Comparison of ENCODE assay signal across 9 cellular contexts in the genomic region with DNA sequence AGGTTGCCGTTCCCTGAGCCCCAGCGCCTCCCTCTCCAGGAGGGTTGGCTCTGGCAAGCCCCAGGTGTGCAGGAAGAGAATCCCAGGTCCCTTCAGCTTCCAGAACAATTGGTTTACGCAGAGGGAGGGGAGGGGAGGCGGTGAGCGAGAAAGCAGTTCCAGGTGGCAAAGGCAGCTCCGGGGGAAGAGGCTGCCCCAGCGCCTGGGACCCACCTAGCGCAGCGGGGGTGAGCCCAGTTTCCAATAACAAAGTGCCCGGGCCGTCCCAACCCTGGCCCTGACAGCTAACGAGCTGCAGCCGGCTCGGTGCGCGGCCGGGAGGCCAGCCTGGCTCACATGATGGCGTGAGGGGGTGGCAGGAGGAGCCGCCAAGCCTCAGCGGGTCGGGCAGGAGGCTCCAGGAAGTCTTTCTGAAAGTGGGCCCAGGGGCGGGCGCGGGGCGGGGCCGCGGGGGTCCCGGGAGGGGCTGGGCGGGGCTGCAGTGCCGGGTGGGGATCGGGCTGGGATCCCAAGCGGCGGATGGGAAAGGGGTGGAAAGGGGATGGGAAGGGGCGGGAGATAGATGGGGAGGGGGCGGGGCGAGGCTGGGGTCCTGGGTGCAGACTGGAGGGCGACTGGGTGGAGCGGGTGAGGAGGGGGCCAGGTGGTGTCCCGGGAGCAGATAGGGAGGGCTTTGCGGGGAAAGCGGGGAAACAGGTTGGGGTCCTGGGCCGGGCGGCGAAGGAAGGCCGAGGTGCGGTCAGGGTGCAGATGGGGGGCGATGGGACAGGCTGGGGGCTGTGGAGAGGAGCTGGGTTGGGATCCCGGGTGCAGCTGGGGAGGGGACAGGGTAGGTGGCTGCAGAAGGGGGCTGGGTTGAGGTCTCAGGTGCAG. TPM values are rescaled to one million over a fixed set of nuclear protein-coding genes. Genes with fewer than 3 reads are reported as not detected.
DNase-seq lines count a peak whose midpoint lies in the region; ATAC-seq, FAIRE-seq and TF ChIP-seq lines count a peak whose summit lies in the region.
"Had no signal": no experiment of that assay in that cellular context is flagged by ENCODE, and none has a peak within 500 bp of the region (broad histone marks: within the 10 kb centered on the region; RNA-seq: fewer than 3 reads in every experiment).

No MANE protein-coding gene starts in this region.

- FAIRE-seq in K562 (lab: Jason Lieb, UNC) = no peak

- no peaks in the 10 kb centered on the region; the same call in 1 of the 2 replicates for H4K20me1 ChIP-seq in K562 (replicated peaks; ENCODE audit: control insufficient read depth, insufficient read depth, low read length)

- H3K4me3 ChIP-seq in K562 = no peak overlapping the region
- peak overlapping the region; percentile 55 for H3K4me3 ChIP-seq in iPS-18c (ENCODE audit: insufficient read depth, low read depth, low read length)
- peak overlapping the region; percentile 44 for H3K4me3 ChIP-seq in retinal pigment epithelial cell (ENCODE audit: low read length)

- H3K4me2 ChIP-seq in K562 (ENCODE audit: insufficient read depth, low read length) = no peak overlapping the region

- peaks cover 87% of the 10 kb centered on the region for H3K79me2 ChIP-seq in K562 (ENCODE audit: control insufficient read depth, insufficient read depth, low read length)

- 92% methylated on average over 16 of the region's 48 CpGs for WGBS in K562 (ENCODE audit: insufficient coverage, low coverage, missing lambda C conversion rate)

- no peak overlapping the region; a peak in 1 of 4 replicates for H3K9ac ChIP-seq in K562 (ENCODE audit: insufficient read depth in 1 of 2, low read depth in 2 of 2, low read length in 2 of 2)

- TF ChIP-seq POLR2A in K562 (conservative IDR thresholded peaks at IDR 0.05) = no peak

- no peaks in the 10 kb centered on the region for H3K9me3 ChIP-seq in K562 (replicated peaks; ENCODE audit: control insufficient read depth, insufficient read depth, low read depth, low read length)
- no peaks in the 10 kb centered on the region for H3K9me3 ChIP-seq in iPS-18c (ENCODE audit: control insufficient read depth, insufficient read depth, low read length)

- DNase-seq in COLO829 (ENCODE audit: low spot score) (peak; percentile 66), NCI-H2196 treated with DMSO at 0.1 percent for 48 hours (lab: John Stamatoyannopoulos, UW; ENCODE audit: unreplicated experiment) (peak; percentile 50), K562 (ENCODE audit: extremely low read depth in 1 of 4, low spot score in 3 of 4) (no peak), retinal pigment epithelial cell (ENCODE audit: low read depth) (peak; percentile 79), middle frontal gyrus (ENCODE audit: extremely low spot score, low spot score) (no peak)

- no peak for TF ChIP-seq CTCF in K562 (IDR thresholded peaks at IDR 0.05 in 2 of 3, conservative IDR thresholded peaks at IDR 0.05 in 1 of 3; ENCODE audit: insufficient read depth in 2 of 3, low read depth in 1 of 3, low read length in 3 of 3)
- no peak for TF ChIP-seq CTCF in retinal pigment epithelial cell (conservative IDR thresholded peaks at IDR 0.05; ENCODE audit: low read depth, low read length)

- CTCF ChIA-PET in K562 (lab: Yijun Ruan, JAX; ENCODE audit: low intra/inter-chr PET ratio) = no interaction called here

- TF ChIP-seq EP300 in K562 (IDR thresholded peaks at IDR 0.05; ENCODE audit: low read length) = no peak

- TF ChIP-seq RAD21 in K562 (CRISPR knock-in tag; conservative IDR thresholded peaks at IDR 0.05 in 1 of 2, IDR thresholded peaks at IDR 0.05 in 1 of 2) = no peak

- POLR2A ChIA-PET in K562 (lab: Yijun Ruan, JAX) = interaction anchor here (0.6 to 1.0 kb wide), 3 partner anchors 9 to 1398 kb away, joined by 3 read pairs; no protein-coding TSS in a partner anchor

- H3K36me3 ChIP-seq in K562 (ENCODE audit: control insufficient read depth, insufficient read depth, low read length) = peaks cover 75% of the 10 kb centered on the region

- intact Hi-C loops in K562 (cut with micrococcal nuclease) = no loop called here

- no peaks in the 10 kb centered on the region for H3K9me1 ChIP-seq in K562 (ENCODE audit: control insufficient read depth, insufficient read depth, low read length)

- H2AFZ ChIP-seq in K562 (ENCODE audit: low read depth, low read length) = no peak overlapping the region

- in situ Hi-C loops in K562 (cut with MboI) = no loop called here

- ATAC-seq in K562 = no peak
- no peak for ATAC-seq in GM18909 (IDR thresholded peaks at IDR 0.05; ENCODE audit: poor library complexity, unreplicated experiment)
- ATAC-seq in HG03135 (IDR thresholded peaks at IDR 0.05; ENCODE audit: unreplicated experiment) = no peak

- no peak overlapping the region for H3K27ac ChIP-seq in K562 (ENCODE audit: extremely low read depth, low read depth, low read length)

- H3K4me1 ChIP-seq in K562 (replicated peaks in 1 of 2; ENCODE audit: control insufficient read depth in 2 of 2, insufficient read depth in 2 of 2, low read length in 2 of 2) = peaks cover 2 to 34% of the 10 kb centered on the region in 2 experiments; a peak in 4 of 5 replicates

- H3K27me3 ChIP-seq in K562 (ENCODE audit: control insufficient read depth in 2 of 2, insufficient read depth in 2 of 2, low read length in 2 of 2) = no peaks in the 10 kb centered on the region

- BruUV-seq in K562 (replicated peaks; lab: Mats Ljungman, UMichigan) = no TSS peak

TF ChIP-seq in K562, 482 proteins besides CTCF, POLR2A, EP300 and RAD21 (continues in another document):
- TF ChIP-seq FOS (IDR thresholded peaks at IDR 0.05; ENCODE audit: extremely low read depth, insufficient read length) = no peak
- no peak for TF ChIP-seq SREBF1 (IDR thresholded peaks at IDR 0.05; ENCODE audit: borderline replicate concordance, low read depth, low read length)
- TF ChIP-seq, protein P1, sequence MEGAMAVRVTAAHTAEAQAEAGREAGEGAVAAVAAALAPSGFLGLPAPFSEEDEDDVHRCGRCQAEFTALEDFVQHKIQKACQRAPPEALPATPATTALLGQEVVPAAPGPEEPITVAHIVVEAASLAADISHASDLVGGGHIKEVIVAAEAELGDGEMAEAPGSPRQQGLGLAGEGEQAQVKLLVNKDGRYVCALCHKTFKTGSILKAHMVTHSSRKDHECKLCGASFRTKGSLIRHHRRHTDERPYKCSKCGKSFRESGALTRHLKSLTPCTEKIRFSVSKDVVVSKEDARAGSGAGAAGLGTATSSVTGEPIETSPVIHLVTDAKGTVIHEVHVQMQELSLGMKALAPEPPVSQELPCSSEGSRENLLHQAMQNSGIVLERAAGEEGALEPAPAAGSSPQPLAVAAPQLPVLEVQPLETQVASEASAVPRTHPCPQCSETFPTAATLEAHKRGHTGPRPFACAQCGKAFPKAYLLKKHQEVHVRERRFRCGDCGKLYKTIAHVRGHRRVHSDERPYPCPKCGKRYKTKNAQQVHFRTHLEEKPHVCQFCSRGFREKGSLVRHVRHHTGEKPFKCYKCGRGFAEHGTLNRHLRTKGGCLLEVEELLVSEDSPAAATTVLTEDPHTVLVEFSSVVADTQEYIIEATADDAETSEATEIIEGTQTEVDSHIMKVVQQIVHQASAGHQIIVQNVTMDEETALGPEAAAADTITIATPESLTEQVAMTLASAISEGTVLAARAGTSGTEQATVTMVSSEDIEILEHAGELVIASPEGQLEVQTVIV (CRISPR knock-in tag; IDR thresholded peaks at IDR 0.05; ENCODE audit: borderline replicate concordance) = no peak
- no peak for TF ChIP-seq ARNT (IDR thresholded peaks at IDR 0.05)
- peak; percentile 93 for TF ChIP-seq PCBP1 (IDR thresholded peaks at IDR 0.05; ENCODE audit: low read depth, low read length, poor library complexity, severe bottlenecking)
- TF ChIP-seq ZNF408 (CRISPR knock-in tag; IDR thresholded peaks at IDR 0.05; ENCODE audit: low read depth) = no peak
- TF ChIP-seq ZNF695 (CRISPR knock-in tag; IDR thresholded peaks at IDR 0.05) = no peak
- TF ChIP-seq MIER1 (IDR thresholded peaks at IDR 0.05; ENCODE audit: low read depth) = no peak
- TF ChIP-seq ARHGAP35 (IDR thresholded peaks at IDR 0.05; ENCODE audit: partially characterized antibody) = no peak

RNA-seq across cellular contexts. Expression of a gene that starts 22.8 kb away (rescaled TPM):
- 74.0 and 164 TPM in 2 replicates for total RNA-seq in K562 (2011; cell fraction: chromatin; rRNA removed; ENCODE audit: low replicate concordance)
- total RNA-seq in K562 (2011; cell fraction: nucleolus; rRNA removed) = 181 and 211 TPM in 2 replicates
- 160 and 179 TPM in 2 replicates for total RNA-seq in K562 (2011; cell fraction: nucleoplasm; rRNA removed)
- total RNA-seq in K562 (2014; rRNA removed) (62.3 and 67.3 TPM in 2 replicates), K562 (2014; rRNA removed; fragmentation: Illumina TruSeq; extraction: Trizol) (37.6 and 43.5 TPM in 2 replicates), K562 (2015; rRNA removed; fragmentation: Illumina TruSeq; extraction: Trizol) (58.7 and 60.6 TPM in 2 replicates), K562 (2021) (109 and 116 TPM in 2 replicates)
- polyA plus RNA-seq in K562 (2011; rRNA removed) (58.7 and 66.5 TPM in 2 replicates), K562 (2014; fragmentation: Illumina TruSeq; extraction: Trizol) (39.4 and 46.3 TPM in 2 replicates), K562 (2014; fragmentation: Nextera tagmentation; extraction: Ambion mirVana) (10 to 100 TPM; 21.0 to 80.0 TPM), K562 (2014; rRNA removed) (57.0 and 59.6 TPM in 2 replicates)
- 72.1 and 104 TPM in 2 replicates for polyA plus RNA-seq in K562 (2011; cell fraction: cytosol; rRNA removed)
- 71.2 and 105 TPM in 2 replicates for polyA plus RNA-seq in K562 (2011; cell fraction: nucleus; rRNA removed)
- 35.6 and 41.5 TPM in 2 replicates for polyA plus RNA-seq in K562 (2012)
- polyA minus RNA-seq in K562 (2011; rRNA and poly(A)+ RNA removed) = 101 and 181 TPM in 2 replicates
- polyA minus RNA-seq in K562 (2011; cell fraction: cytosol; rRNA and poly(A)+ RNA removed) = 117 and 156 TPM in 2 replicates
- polyA minus RNA-seq in K562 (2011; cell fraction: nucleus; rRNA and poly(A)+ RNA removed) = 40.9 and 42.4 TPM in 2 replicates
- total RNA-seq: HT1080 had no signal

RNA-seq across cellular contexts. Expression of a gene that starts 48.7 kb away (rescaled TPM):
- not detected in 2 replicates for total RNA-seq in K562 (2011; cell fraction: chromatin; rRNA removed; ENCODE audit: low replicate concordance)
- total RNA-seq in K562 (2011; cell fraction: nucleolus; rRNA removed) = not detected in 2 replicates
- total RNA-seq in K562 (2011; cell fraction: nucleoplasm; rRNA removed) = not detected in 2 replicates
- not detected in 2 replicates for total RNA-seq in K562 (2014; rRNA removed)
- not detected in 2 replicates for total RNA-seq in K562 (2014; rRNA removed; fragmentation: Illumina TruSeq; extraction: Trizol)
- not detected in 2 replicates for total RNA-seq in K562 (2015; rRNA removed; fragmentation: Illumina TruSeq; extraction: Trizol)
- not detected in 2 replicates for total RNA-seq in K562 (2021)
- not detected in 2 replicates for polyA plus RNA-seq in K562 (2011; rRNA removed)
- polyA plus RNA-seq in K562 (2011; cell fraction: cytosol; rRNA removed) = not detected in 2 replicates
- not detected in 2 replicates for polyA plus RNA-seq in K562 (2011; cell fraction: nucleus; rRNA removed)
- not detected in 2 replicates for polyA plus RNA-seq in K562 (2012)
- polyA plus RNA-seq in K562 (2014; fragmentation: Illumina TruSeq; extraction: Trizol) = not detected in 2 replicates
- not detected for polyA plus RNA-seq in K562 (2014; fragmentation: Nextera tagmentation; extraction: Ambion mirVana)
- not detected in 2 replicates for polyA plus RNA-seq in K562 (2014; rRNA removed)
- polyA minus RNA-seq in K562 (2011; rRNA and poly(A)+ RNA removed) = not detected in 2 replicates
- polyA minus RNA-seq in K562 (2011; cell fraction: cytosol; rRNA and poly(A)+ RNA removed) = not detected in 2 replicates
- not detected in 2 replicates for polyA minus RNA-seq in K562 (2011; cell fraction: nucleus; rRNA and poly(A)+ RNA removed)
- total RNA-seq: HT1080 had no signal

Comparison
In these comparisons a context has a peak if more than half of its experiments do, and no peak if none do; other contexts are left out.
1. DNase-seq: peak in COLO829 (single experiment), NCI-H2196 treated with DMSO at 0.1 percent for 48 hours (single experiment) and retinal pigment epithelial cell (single experiment); none in K562 (0 of 4) and middle frontal gyrus (single experiment).